11 cellular contexts compared by ENCODE assay signal in the genomic region with DNA sequence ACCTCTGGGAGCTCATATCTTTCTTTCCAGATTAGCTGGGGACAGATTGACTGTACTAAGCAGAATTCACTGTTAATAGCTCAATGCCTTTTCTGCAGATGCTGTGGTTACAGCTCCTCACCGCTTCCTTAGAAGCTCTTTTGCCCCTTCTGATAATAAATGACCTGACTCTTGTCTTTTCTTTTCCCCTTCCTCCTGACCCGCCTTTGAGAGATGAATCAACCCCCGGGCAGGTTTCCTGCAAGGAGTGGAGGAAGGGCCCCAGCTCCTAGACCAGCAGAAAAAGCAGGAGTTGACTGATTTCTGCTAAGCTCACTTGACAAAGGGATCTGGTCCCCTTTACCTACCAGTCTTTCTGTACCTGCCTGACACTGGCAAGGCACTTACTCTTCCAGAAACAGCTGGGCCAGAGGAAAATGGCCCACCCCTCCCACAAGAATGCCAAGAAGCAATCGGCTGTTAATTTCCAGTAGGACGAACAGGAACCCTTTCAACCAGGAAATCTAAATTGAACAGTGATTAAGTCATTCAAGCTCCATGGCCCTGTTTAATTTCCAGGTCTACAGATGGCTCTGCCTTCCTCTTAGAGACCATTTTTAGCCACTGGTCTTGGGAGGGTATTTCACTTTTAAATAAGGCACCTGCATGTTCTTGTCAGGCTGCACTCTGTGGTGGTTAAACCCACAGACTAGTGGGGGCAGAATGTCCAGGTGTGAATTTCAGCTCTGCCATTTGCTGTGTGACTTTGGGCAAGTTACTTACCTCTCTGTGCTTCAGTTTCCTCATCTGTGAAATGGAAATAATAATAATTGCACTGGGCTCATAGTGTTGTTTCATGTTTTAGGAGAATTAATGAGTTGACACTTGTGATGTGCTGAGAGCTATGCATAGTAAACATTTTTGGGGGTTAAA.
DNase-seq lines count a peak whose midpoint lies in the region; ATAC-seq and TF ChIP-seq lines count a peak whose summit lies in the region.
"Had no signal": no experiment of that assay in that cellular context is flagged by ENCODE, and none has a peak within 500 bp of the region (broad histone marks: within the 10 kb centered on the region; RNA-seq: fewer than 3 reads in every experiment).

No MANE protein-coding gene starts in this region.

- H3K4me3 ChIP-seq in Loucy (ENCODE audit: low read length, poor library complexity, severe bottlenecking) (peak overlapping the region; percentile 57), brain microvascular endothelial cell (ENCODE audit: low read depth, low read length) (no peak overlapping the region), ascending aorta (no peak overlapping the region)

- H2AFZ ChIP-seq in Loucy (ENCODE audit: low read length): 0 out of 2 replicates have a peak overlapping the region, but pooled peaks have one; percentile 10

- H3K27ac ChIP-seq in brain microvascular endothelial cell: peak overlapping the region; percentile 88
- no peak overlapping the region for H3K27ac ChIP-seq in ascending aorta

- no peaks in the 10 kb centered on the region for H3K79me2 ChIP-seq in Loucy (ENCODE audit: insufficient read depth, low read length)

- no peaks in the 10 kb centered on the region for H3K9me3 ChIP-seq in Loucy (ENCODE audit: insufficient read depth, low read depth, low read length)
- no peaks in the 10 kb centered on the region for H3K9me3 ChIP-seq in ascending aorta

- intact Hi-C loops in ascending aorta (cut with DNase I): no loop called here

- H3K9me2 ChIP-seq in Loucy (replicated peaks; ENCODE audit: low read depth, low read length): no peaks in the 10 kb centered on the region

- DNase-seq in brain microvascular endothelial cell: no peak
- DNase-seq in myocyte (ENCODE audit: low read depth): peak; percentile 36
- DNase-seq in ascending aorta (ENCODE audit: low spot score in 2 of 2): no peak
- DNase-seq in NCI-H2196 (lab: John Stamatoyannopoulos, UW; ENCODE audit: unreplicated experiment): no peak
- DNase-seq: activated CD4-positive, alpha-beta T cell treated with anti-CD3 and anti-CD28 coated beads for 48 hours; DMS153; stimulated activated CD4-positive, alpha-beta T cell treated with anti-CD3 and anti-CD28 coated beads, Interleukin-4, amount 100 ng/mL, for 1 hour had no signal

- H3K4me1 ChIP-seq in Loucy (ENCODE audit: insufficient read depth, low read length, poor library complexity, severe bottlenecking): peaks cover 81% of the 10 kb centered on the region
- H3K4me1 ChIP-seq in ascending aorta: no peaks in the 10 kb centered on the region

- H3K4me2 ChIP-seq in Loucy (ENCODE audit: low read depth, low read length, poor library complexity, severe bottlenecking): peak overlapping the region; percentile 75

- no peaks in the 10 kb centered on the region for H4K20me1 ChIP-seq in Loucy (ENCODE audit: insufficient read depth, low read length, poor library complexity, severe bottlenecking)

- H3F3A ChIP-seq in Loucy (ENCODE audit: low read depth): peaks cover 30% of the 10 kb centered on the region

- H3K36me3 ChIP-seq in Loucy (ENCODE audit: insufficient read depth, low read length): no peaks in the 10 kb centered on the region
- no peaks in the 10 kb centered on the region for H3K36me3 ChIP-seq in brain microvascular endothelial cell (replicated peaks)
- H3K36me3 ChIP-seq in ascending aorta: no peaks in the 10 kb centered on the region

- in situ Hi-C loops in brain microvascular endothelial cell (cut with HindIII; ENCODE audit: low pct_ligation_motif_present, low sequenced_read_pairs): no loop called here

- ATAC-seq in GM18511 (IDR thresholded peaks at IDR 0.05; ENCODE audit: unreplicated experiment): peak; percentile 54
- ATAC-seq in HG03469 (IDR thresholded peaks at IDR 0.05; ENCODE audit: unreplicated experiment): no peak
- ATAC-seq in HG03520 (IDR thresholded peaks at IDR 0.05; ENCODE audit: unreplicated experiment): no peak

- H3K9ac ChIP-seq in Loucy (ENCODE audit: low read depth, low read length, poor library complexity, severe bottlenecking): peak overlapping the region; percentile 53

- TF ChIP-seq CTCF in Loucy (conservative IDR thresholded peaks at IDR 0.05; ENCODE audit: low read length) (no peak), brain microvascular endothelial cell (IDR thresholded peaks at IDR 0.05; ENCODE audit: low read depth, low read length, missing control alignments) (no peak), ascending aorta (IDR thresholded peaks at IDR 0.05) (no peak)

- H3K27me3 ChIP-seq in Loucy (ENCODE audit: insufficient read depth, low read length, poor library complexity, severe bottlenecking): no peaks in the 10 kb centered on the region
- no peaks in the 10 kb centered on the region for H3K27me3 ChIP-seq in brain microvascular endothelial cell (replicated peaks)
- H3K27me3 ChIP-seq in ascending aorta: no peaks in the 10 kb centered on the region
